In the genomic region with DNA sequence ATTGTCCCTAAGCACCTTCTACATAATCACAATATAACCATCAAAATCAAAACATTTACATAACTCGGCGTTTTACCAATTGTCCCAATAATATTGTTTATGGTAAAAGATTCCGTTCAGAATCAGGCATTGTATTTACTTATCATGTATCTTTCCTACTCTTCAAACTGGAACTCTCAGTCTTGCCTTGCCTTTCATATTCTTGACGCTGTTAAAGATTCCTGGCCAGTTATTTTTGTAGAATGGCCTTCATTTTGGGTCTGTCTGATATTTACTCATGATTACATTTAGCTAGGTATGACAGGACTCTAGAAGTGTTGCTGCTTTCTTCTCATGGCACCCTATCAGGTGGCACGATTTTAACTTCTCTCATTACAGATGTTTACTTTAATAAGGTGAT, we compare ENCODE assay signal across 8 cellular contexts. TPM values are rescaled to one million over a fixed set of nuclear protein-coding genes. Genes with fewer than 3 reads are reported as not detected.
DNase-seq lines count a peak whose midpoint lies in the region; ATAC-seq and TF ChIP-seq lines count a peak whose summit lies in the region.

No MANE protein-coding gene starts in this region.

- no TSS peak for BruUV-seq in IMR-90 (replicated peaks; lab: Mats Ljungman, UMichigan)

- H3K4me3 ChIP-seq in BLaER1 (no peak overlapping the region), IMR-90 (ENCODE audit: insufficient read depth, low read depth, low read length) (no peak overlapping the region), adrenal gland (peak overlapping the region in 2 of 4 donors; percentile 18 to 90), prostate gland (no peak overlapping the region)

- H3K27ac ChIP-seq in BLaER1 (no peak overlapping the region), IMR-90 (ENCODE audit: insufficient read depth, low read length) (no peak overlapping the region), adrenal gland (peak overlapping the region; percentile 43 to 94 (median 82)), prostate gland (no peak overlapping the region)

- H2AFZ ChIP-seq in IMR-90 (replicated peaks; ENCODE audit: low read length, poor library complexity), result no peak overlapping the region

- TF ChIP-seq RAD21 in IMR-90 (IDR thresholded peaks at IDR 0.05; ENCODE audit: low read length), result no peak

- H4K8ac ChIP-seq in IMR-90 (ENCODE audit: low read depth in 2 of 2, low read length in 2 of 2), result peak overlapping the region; percentile 96

- peaks cover 14 to 32% of the 10 kb centered on the region in 2 donors for H3K4me1 Mint-ChIP-seq in natural killer cell treated with Interleukin-12 subunit alpha and Interleukin-12 subunit beta and Interleukin-15 and Interleukin-18, amount 100 ng/mL, for 72 hours (ENCODE audit: low read depth in 2 of 2)

- peak overlapping the region; percentile 99 for H4K5ac ChIP-seq in IMR-90 (ENCODE audit: low read depth, low read length)

- H3K4me1 ChIP-seq in BLaER1 (peaks cover 13% of the 10 kb centered on the region), IMR-90 (ENCODE audit: control insufficient read depth, insufficient read depth, low read length) (peaks cover 2% of the 10 kb centered on the region; the same call in 1 of the 2 replicates), adrenal gland (replicated peaks in 1 of 2) (peaks cover 13 to 27% of the 10 kb centered on the region in 2 donors), prostate gland (replicated peaks) (no peaks in the 10 kb centered on the region)

- no peaks in the 10 kb centered on the region for H3K9me1 ChIP-seq in IMR-90 (ENCODE audit: insufficient read depth, low read length)

- dilution Hi-C loops in IMR-90 (cut with HindIII; ENCODE audit: low sequenced_read_pairs, unreplicated experiment), result no loop called here

- H3K9me3 ChIP-seq in BLaER1, result no peaks in the 10 kb centered on the region
- H3K9me3 ChIP-seq in IMR-90 (ENCODE audit: control insufficient read depth, insufficient read depth, low read length), result no peaks in the 10 kb centered on the region
- no peaks in the 10 kb centered on the region for H3K9me3 ChIP-seq in adrenal gland (replicated peaks in 1 of 3)
- H3K9me3 ChIP-seq in prostate gland, result no peaks in the 10 kb centered on the region

- no peak for TF ChIP-seq POLR2A in IMR-90 (IDR thresholded peaks at IDR 0.05; ENCODE audit: low read depth, low read length)
- no peak for TF ChIP-seq POLR2A in adrenal gland (IDR thresholded peaks at IDR 0.05)
- no peak for TF ChIP-seq POLR2A in prostate gland (IDR thresholded peaks at IDR 0.05)

- peak overlapping the region; percentile 81 to 89 for H3K27ac Mint-ChIP-seq in natural killer cell treated with Interleukin-12 subunit alpha and Interleukin-12 subunit beta and Interleukin-15 and Interleukin-18, amount 100 ng/mL, for 72 hours

- H3K36me3 Mint-ChIP-seq in natural killer cell treated with Interleukin-12 subunit alpha and Interleukin-12 subunit beta and Interleukin-15 and Interleukin-18, amount 100 ng/mL, for 72 hours, result no peaks in the 10 kb centered on the region

- H2BK120ac ChIP-seq in IMR-90 (ENCODE audit: low read depth, low read length), result no peak overlapping the region

- no peak overlapping the region for H3K56ac ChIP-seq in IMR-90 (ENCODE audit: extremely low read depth, insufficient read depth, low read length)

- H3K36me3 ChIP-seq in BLaER1 (no peaks in the 10 kb centered on the region), IMR-90 (ENCODE audit: control insufficient read depth, insufficient read depth, low read length) (no peaks in the 10 kb centered on the region), adrenal gland (replicated peaks in 1 of 2) (no peaks in the 10 kb centered on the region), prostate gland (no peaks in the 10 kb centered on the region)

- DNase-seq in IMR-90 (no peak), adrenal gland (no peak), SW 1271 (lab: John Stamatoyannopoulos, UW) (no peak), posterior vena cava (ENCODE audit: low spot score) (no peak), dermis blood vessel endothelial cell (no peak), prostate gland (ENCODE audit: low spot score) (no peak)
- no peak for DNase-seq in natural killer cell treated with Interleukin-12 subunit alpha and Interleukin-12 subunit beta and Interleukin-15 and Interleukin-18, amount 100 ng/mL, for 72 hours (ENCODE audit: low spot score)

- H4K20me1 ChIP-seq in BLaER1 (0 out of 2 replicates have a peak, but pooled peaks cover 6% of the 10 kb centered on the region), IMR-90 (ENCODE audit: insufficient read depth, low read length) (no peaks in the 10 kb centered on the region)

- peak overlapping the region; percentile 95 for H3K4me2 ChIP-seq in BLaER1
- H3K4me2 ChIP-seq in IMR-90 (ENCODE audit: low read depth, low read length), result 0 out of 2 replicates have a peak overlapping the region, but pooled peaks have one; percentile 85

- H4K91ac ChIP-seq in IMR-90 (ENCODE audit: insufficient read depth, low read depth, low read length), result no peak overlapping the region

- H2BK5ac ChIP-seq in IMR-90 (ENCODE audit: low read depth, low read length, poor library complexity, severe bottlenecking), result no peak overlapping the region

- no peaks in the 10 kb centered on the region for H3K9me3 Mint-ChIP-seq in natural killer cell treated with Interleukin-12 subunit alpha and Interleukin-12 subunit beta and Interleukin-15 and Interleukin-18, amount 100 ng/mL, for 72 hours

- WGBS in IMR-90 (ENCODE audit: extremely low coverage in 2 of 2, insufficient read length in 1 of 2), 2 experiments, result 100% methylated on average over 2 of the region's 5 CpGs; no CpG with 5 or more reads in 1 of the 2 experiments
- WGBS in adrenal gland, 4 donors, result 53 to 63% (median 62%) methylated on average over 5 of the region's 5 CpGs
- 83% methylated on average over 5 of the region's 5 CpGs for whole genome bisulfite sequencing in prostate gland

- H3K9ac ChIP-seq in BLaER1, result no peak overlapping the region
- H3K9ac ChIP-seq in IMR-90 (ENCODE audit: low read depth, low read length), result no peak overlapping the region

- H2BK15ac ChIP-seq in IMR-90 (ENCODE audit: low read depth, low read length), result no peak overlapping the region

- no peak overlapping the region for H3K23ac ChIP-seq in IMR-90 (ENCODE audit: low read depth, low read length)

- no peak overlapping the region for H3K18ac ChIP-seq in IMR-90 (ENCODE audit: low read depth, low read length)

- no peak overlapping the region for H2BK20ac ChIP-seq in IMR-90 (ENCODE audit: low read depth, low read length)

- H3K14ac ChIP-seq in IMR-90 (replicated peaks; ENCODE audit: low read depth, low read length), result no peak overlapping the region; the same call in 1 of the 2 replicates

- H3K4ac ChIP-seq in IMR-90 (ENCODE audit: low read depth, low read length), result no peak overlapping the region; the same call in 1 of the 2 replicates

- POLR2A ChIA-PET in IMR-90 (lab: Charles Lee; ENCODE audit: unreplicated experiment), result no interaction called here

- no peak overlapping the region for H2AK9ac ChIP-seq in IMR-90 (replicated peaks; ENCODE audit: low read depth, low read length, poor library complexity)

- peaks cover 0 to 15% of the 10 kb centered on the region in 2 experiments; a peak in 2 of 4 replicates for H3K79me1 ChIP-seq in IMR-90 (ENCODE audit: low read depth in 1 of 2, low read length in 2 of 2)

- ATAC-seq in IMR-90 (ENCODE audit: low read depth), result no peak
- no peak for ATAC-seq in natural killer cell treated with Interleukin-12 subunit alpha and Interleukin-12 subunit beta and Interleukin-15 and Interleukin-18, amount 100 ng/mL, for 72 hours

- TF ChIP-seq CTCF in IMR-90 (conservative IDR thresholded peaks at IDR 0.05; ENCODE audit: low read depth, low read length), result no peak
- no peak for TF ChIP-seq CTCF in adrenal gland (IDR thresholded peaks at IDR 0.05)
- no peak for TF ChIP-seq CTCF in prostate gland (IDR thresholded peaks at IDR 0.05)

- intact Hi-C loops in IMR-90 (cut with micrococcal nuclease), result no loop called here
- intact Hi-C loops in adrenal gland (cut with DNase I), result no loop called here
- intact Hi-C loops in posterior vena cava (cut with DNase I), result no loop called here
- intact Hi-C loops in prostate gland (cut with DNase I), result no loop called here

- peak overlapping the region; percentile 94 for H3K4me3 Mint-ChIP-seq in natural killer cell treated with Interleukin-12 subunit alpha and Interleukin-12 subunit beta and Interleukin-15 and Interleukin-18, amount 100 ng/mL, for 72 hours

- no peak overlapping the region for H2AK5ac ChIP-seq in IMR-90 (ENCODE audit: low read depth, low read length)

- no peaks in the 10 kb centered on the region for H3K27me3 Mint-ChIP-seq in natural killer cell treated with Interleukin-12 subunit alpha and Interleukin-12 subunit beta and Interleukin-15 and Interleukin-18, amount 100 ng/mL, for 72 hours

- in situ Hi-C loops in IMR-90 (cut with MboI; ENCODE audit: low sequenced_read_pairs), result no loop called here

- H3K27me3 ChIP-seq in BLaER1 (peaks cover 11% of the 10 kb centered on the region; the same call in 1 of the 2 replicates), IMR-90 (ENCODE audit: control insufficient read depth, insufficient read depth, low read length) (no peaks in the 10 kb centered on the region), adrenal gland (no peaks in the 10 kb centered on the region), prostate gland (replicated peaks; ENCODE audit: insufficient read depth) (no peaks in the 10 kb centered on the region)

- CTCF ChIA-PET in IMR-90 (lab: Yijun Ruan, JAX), result no interaction called here

TF ChIP-seq in IMR-90, 13 proteins besides CTCF, POLR2A, EP300 and RAD21 (continues in another document):
- no peak for TF ChIP-seq MXI1 (IDR thresholded peaks at IDR 0.05; ENCODE audit: borderline replicate concordance, low read depth, low read length)

RNA-seq across cellular contexts. Expression of gene HEATR5A, which starts 0.8 kb away (rescaled TPM):
- total RNA-seq in IMR-90 (2012; rRNA removed), result 46.4 and 48.9 TPM in 2 replicates
- polyA plus RNA-seq in IMR-90 (2012; rRNA removed), result 12.6 and 14.0 TPM in 2 replicates
- polyA plus RNA-seq in IMR-90 (2012; cell fraction: cytosol; rRNA removed), result 3.5 and 4.5 TPM in 2 replicates
- polyA plus RNA-seq in IMR-90 (2012; cell fraction: nucleus; rRNA removed; ENCODE audit: low replicate concordance), result 4.7 and 17.4 TPM in 2 replicates
- 10 to 100 TPM; 20.8 to 49.4 (median 41.4) TPM for total RNA-seq in adrenal gland
- polyA plus RNA-seq in adrenal gland, result 10 to 100 TPM; 27.2 to 39.4 (median 35.7) TPM
- 10 to 100 TPM; 19.9 to 20.0 TPM for total RNA-seq in natural killer cell treated with Interleukin-12 subunit alpha and Interleukin-12 subunit beta and Interleukin-15 and Interleukin-18, amount 100 ng/mL, for 72 hours
- total RNA-seq in posterior vena cava, result 10 to 100 TPM; 44.6 to 48.1 TPM
- total RNA-seq in dermis blood vessel endothelial cell, result 40.1 and 43.1 TPM in 2 replicates
- total RNA-seq in prostate gland, result 10 to 100 TPM in 1 of 2 donors, 1 to 10 TPM in 1; 10.0 to 16.3 TPM

RNA-seq across cellular contexts. Expression of gene DTD2, which starts 36.1 kb away (rescaled TPM):
- total RNA-seq in IMR-90 (2012; rRNA removed), result 24.9 and 46.1 TPM in 2 replicates
- 13.4 and 16.9 TPM in 2 replicates for polyA plus RNA-seq in IMR-90 (2012; rRNA removed)
- polyA plus RNA-seq in IMR-90 (2012; cell fraction: cytosol; rRNA removed), result 8.7 and 16.7 TPM in 2 replicates
- polyA plus RNA-seq in IMR-90 (2012; cell fraction: nucleus; rRNA removed; ENCODE audit: low replicate concordance), result 5.2 and 8.1 TPM in 2 replicates
- total RNA-seq in adrenal gland, result 10 to 100 TPM; 20.7 to 50.1 (median 28.8) TPM
- 10 to 100 TPM in 1 of 3 donors, 1 to 10 TPM in 2; 6.0 to 22.2 (median 8.0) TPM for polyA plus RNA-seq in adrenal gland
- total RNA-seq in natural killer cell treated with Interleukin-12 subunit alpha and Interleukin-12 subunit beta and Interleukin-15 and Interleukin-18, amount 100 ng/mL, for 72 hours, result 10 to 100 TPM; 15.1 to 16.2 TPM
- 10 to 100 TPM; 16.5 to 16.8 TPM for total RNA-seq in posterior vena cava
- 18.3 and 18.4 TPM in 2 replicates for total RNA-seq in dermis blood vessel endothelial cell
- total RNA-seq in prostate gland, result 10 to 100 TPM; 32.0 to 41.1 TPM

Comparison
In these comparisons a context has a peak if more than half of its experiments do, and no peak if none do; other contexts are left out.
1. H3K27ac ChIP-seq: peak in adrenal gland (5 of 5); none in BLaER1 (single experiment), IMR-90 (single experiment) and prostate gland (0 of 2).